ENCODE assay signal across 8 cellular contexts in genomic region chr21:35840197-35840799, GRCh38.
DNase-seq lines count a peak whose midpoint lies in the region; ATAC-seq and TF ChIP-seq lines count a peak whose summit lies in the region.

No MANE protein-coding gene starts in this region.

- H3K27ac ChIP-seq in liver (ENCODE audit: low read depth in 1 of 2, low read length in 2 of 2): no peak overlapping the region

- H3K9ac ChIP-seq in liver (ENCODE audit: low read depth in 1 of 2, low read length in 2 of 2): no peak overlapping the region

- H3K27me3 Mint-ChIP-seq in activated T-cell treated with anti-CD3 and anti-CD28 coated beads, Interleukin-2, amount 50 U/mL, for 24 hours: no peaks in the 10 kb centered on the region

- H3K4me3 ChIP-seq in liver (ENCODE audit: low read depth in 1 of 3, low read length in 3 of 3): no peak overlapping the region

- no peaks in the 10 kb centered on the region for H3K36me3 Mint-ChIP-seq in activated T-cell treated with anti-CD3 and anti-CD28 coated beads, Interleukin-2, amount 50 U/mL, for 24 hours (ENCODE audit: low read depth)

- H3K27ac Mint-ChIP-seq in activated T-cell treated with anti-CD3 and anti-CD28 coated beads, Interleukin-2, amount 50 U/mL, for 24 hours: no peak overlapping the region

- no peak overlapping the region for H3K4me3 Mint-ChIP-seq in activated T-cell treated with anti-CD3 and anti-CD28 coated beads, Interleukin-2, amount 50 U/mL, for 24 hours

- peaks cover 0 to 4% (median 1%) of the 10 kb centered on the region in 4 donors for H3K4me1 ChIP-seq in liver (ENCODE audit: control insufficient read depth in 4 of 4, insufficient read depth in 4 of 4, low read length in 3 of 4)

- H3K4me1 Mint-ChIP-seq in activated T-cell treated with anti-CD3 and anti-CD28 coated beads, Interleukin-2, amount 50 U/mL, for 24 hours (ENCODE audit: low read depth): no peaks in the 10 kb centered on the region

- TF ChIP-seq CTCF in liver (IDR thresholded peaks at IDR 0.05; ENCODE audit: low read depth, low read length, missing input control): peak; percentile 81

- H3K36me3 ChIP-seq in liver (ENCODE audit: control insufficient read depth in 4 of 4, insufficient read depth in 3 of 4, low read depth in 1 of 4, low read length in 3 of 4): no peaks in the 10 kb centered on the region

- H3K9me3 ChIP-seq in liver (ENCODE audit: control insufficient read depth in 4 of 4, low read length in 3 of 4): no peaks in the 10 kb centered on the region

- TF ChIP-seq RAD21 in liver (IDR thresholded peaks at IDR 0.05): peak; percentile 92 to 97

- DNase-seq in activated T-cell treated with anti-CD3 and anti-CD28 coated beads for 1 hour (ENCODE audit: low read depth): peak; percentile 22
- DNase-seq in activated T-cell treated with anti-CD3 and anti-CD28 coated beads, Interleukin-2, amount 50 U/mL, for 24 hours: no peak
- DNase-seq in NCI-H146 treated with DMSO at 0.1 percent for 48 hours (lab: John Stamatoyannopoulos, UW; ENCODE audit: unreplicated experiment): peak; percentile 46
- peak in 4 of 5 donors; percentile 11 to 60 (median 32) for DNase-seq in T-helper 1 cell
- DNase-seq in cerebellum (ENCODE audit: low spot score): peak; percentile 22
- peak; percentile 51 for DNase-seq in stimulated activated CD8-positive, alpha-beta memory T cell treated with anti-CD3 and anti-CD28 coated beads, Interleukin-4, amount 100 ng/mL, for 48 hours

- H3K27me3 ChIP-seq in liver (ENCODE audit: control insufficient read depth in 4 of 4, insufficient read depth in 4 of 4, low read length in 3 of 4): no peaks in the 10 kb centered on the region

- 99% methylated on average over 2 of the region's 2 CpGs for WGBS in liver

- no peaks in the 10 kb centered on the region for H3K9me3 Mint-ChIP-seq in activated T-cell treated with anti-CD3 and anti-CD28 coated beads, Interleukin-2, amount 50 U/mL, for 24 hours

- ATAC-seq in GM19035 (IDR thresholded peaks at IDR 0.05; ENCODE audit: unreplicated experiment): no peak

TF ChIP-seq in liver, 16 proteins besides CTCF, POLR2A, EP300 and RAD21:
- TF ChIP-seq HNF4A (conservative IDR thresholded peaks at IDR 0.05) (no peak), ATF3 (IDR thresholded peaks at IDR 0.05) (no peak), GABPA (IDR thresholded peaks at IDR 0.05 in 1 of 2, conservative IDR thresholded peaks at IDR 0.05 in 1 of 2) (no peak), FOXA2 (IDR thresholded peaks at IDR 0.05) (no peak), NR2F2 (IDR thresholded peaks at IDR 0.05) (no peak), MAX (IDR thresholded peaks at IDR 0.05) (no peak), HNF4G (IDR thresholded peaks at IDR 0.05) (no peak), TAF1 (conservative IDR thresholded peaks at IDR 0.05) (no peak), ZBTB33 (IDR thresholded peaks at IDR 0.05) (no peak), SP1 (IDR thresholded peaks at IDR 0.05) (no peak), REST (IDR thresholded peaks at IDR 0.05) (no peak), EGR1 (IDR thresholded peaks at IDR 0.05; ENCODE audit: low read depth in 2 of 2) (no peak), YY1 (IDR thresholded peaks at IDR 0.05) (no peak), JUND (IDR thresholded peaks at IDR 0.05) (no peak), FOXA1 (IDR thresholded peaks at IDR 0.05) (no peak), RXRA (IDR thresholded peaks at IDR 0.05) (no peak)
TF ChIP-seq in liver: peak in this region for 0.
